In the genomic region with DNA sequence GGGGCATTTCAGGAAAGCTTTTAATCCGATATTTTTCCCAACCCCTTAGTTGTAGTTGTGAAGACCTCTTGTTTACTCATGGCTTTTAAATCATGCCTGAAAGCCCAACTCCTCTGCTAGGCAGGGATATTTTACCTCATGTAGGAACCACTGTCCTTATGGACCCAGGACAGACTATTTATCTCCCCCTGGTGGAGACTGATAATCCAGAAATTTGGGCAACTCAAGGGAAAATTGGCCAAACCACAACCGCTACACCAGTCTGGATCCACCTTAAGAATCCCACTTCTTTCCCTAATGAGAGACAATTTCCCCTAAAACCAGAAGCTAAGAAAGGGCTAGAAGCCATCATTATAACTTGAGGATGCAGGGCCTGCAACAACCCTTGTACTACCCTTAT, we compare ENCODE assay signal across 17 cellular contexts.
A peak's percentile ranks its signal among the peaks of the same experiment; 100 is the strongest.
DNase-seq lines count a peak whose midpoint lies in the region; ATAC-seq, FAIRE-seq and TF ChIP-seq lines count a peak whose summit lies in the region.
"Had no signal": no experiment of that assay in that cellular context is flagged by ENCODE, and none has a peak within 500 bp of the region (broad histone marks: within the 10 kb centered on the region; RNA-seq: fewer than 3 reads in every experiment).

No MANE protein-coding gene starts in this region.

- H3K79me1 ChIP-seq in H1 (ENCODE audit: low read depth, low read length) = no peaks in the 10 kb centered on the region

- H3K79me2 ChIP-seq in MM.1S (ENCODE audit: low read length) (no peaks in the 10 kb centered on the region), H1 (ENCODE audit: control insufficient read depth in 1 of 2, insufficient read depth in 2 of 2, low read length in 2 of 2) (no peaks in the 10 kb centered on the region)

- H3K18ac ChIP-seq in H1 (ENCODE audit: extremely low read depth, low read length) = no peak overlapping the region

- H4K8ac ChIP-seq in H1 (ENCODE audit: extremely low read depth, insufficient read depth, low read length) = no peak overlapping the region

- CTCF ChIA-PET in H1 (lab: Charles Lee; ENCODE audit: partially characterized antibody) = interaction anchor here (1.5 to 2.3 kb wide), 2 partner anchors 31 to 166 kb away, joined by 3 to 9 read pairs; no protein-coding TSS in a partner anchor

- no peak overlapping the region for H2BK20ac ChIP-seq in H1 (ENCODE audit: low read length)

- no peak overlapping the region for H2BK5ac ChIP-seq in H1 (ENCODE audit: low read depth, low read length)

- H3K4me1 ChIP-seq in MM.1S (ENCODE audit: low read length) (no peaks in the 10 kb centered on the region), H1 (replicated peaks in 1 of 4; ENCODE audit: control insufficient read depth in 3 of 4, insufficient read depth in 4 of 4, low read length in 3 of 4) (no peaks in the 10 kb centered on the region)

- no peak overlapping the region for H3K27ac ChIP-seq in C4-2B
- no peak overlapping the region for H3K27ac ChIP-seq in MM.1S (ENCODE audit: low read length)
- H3K27ac ChIP-seq in H1 (ENCODE audit: low read depth, low read length) = no peak overlapping the region

- H3K56ac ChIP-seq in H1 (replicated peaks; ENCODE audit: insufficient read length, low read depth, low read length) = no peak overlapping the region

- no peak overlapping the region for H3K14ac ChIP-seq in H1 (ENCODE audit: insufficient read length)

- H2BK12ac ChIP-seq in H1 (ENCODE audit: low read depth, low read length) = no peak overlapping the region

- no peak for ATAC-seq in HG03460 (IDR thresholded peaks at IDR 0.05; ENCODE audit: unreplicated experiment)
- ATAC-seq in HG02759 (IDR thresholded peaks at IDR 0.05; ENCODE audit: unreplicated experiment) = no peak
- ATAC-seq: activated CD4-positive, alpha-beta T cell treated with anti-CD3 and anti-CD28 coated beads for 36 hours; HepG2; left colon; stimulated activated memory B cell treated with anti-CD40 and anti-IgM and Interleukin-4, amounts not matched to agents 10 μg/mL and 1 μg/mL and 100 μg/mL, for 72 hours had no signal

- no peak for FAIRE-seq in H1 (lab: Jason Lieb, UNC)
- FAIRE-seq: endothelial cell of umbilical vein, HepG2 had no signal

- H3K4ac ChIP-seq in H1 (replicated peaks; ENCODE audit: insufficient read length, low read depth, low read length) = no peak overlapping the region

- H2BK15ac ChIP-seq in H1 (ENCODE audit: low read length) = no peak overlapping the region

- H3K23ac ChIP-seq in H1 (ENCODE audit: insufficient read length) = no peak overlapping the region

- TF ChIP-seq EP300 in H1 (IDR thresholded peaks at IDR 0.05; ENCODE audit: borderline replicate concordance in 1 of 2, low read depth in 2 of 2, low read length in 2 of 2) = no peak

- H2AK5ac ChIP-seq in H1 (ENCODE audit: low read depth, low read length) = no peak overlapping the region

- H3K9ac ChIP-seq in MM.1S (ENCODE audit: low read length) = no peak overlapping the region
- no peak overlapping the region for H3K9ac ChIP-seq in H1 (replicated peaks in 1 of 4; ENCODE audit: extremely low read depth in 1 of 4, low read depth in 3 of 4, low read length in 3 of 4)

- no peaks in the 10 kb centered on the region for H3K27me3 ChIP-seq in MM.1S (replicated peaks; ENCODE audit: insufficient read depth, low read length)
- no peaks in the 10 kb centered on the region for H3K27me3 ChIP-seq in H1 (replicated peaks in 1 of 4; ENCODE audit: control insufficient read depth in 3 of 4, extremely low read depth in 1 of 4, insufficient read depth in 3 of 4, low read length in 3 of 4)

- H4K20me1 ChIP-seq in MM.1S (ENCODE audit: insufficient read depth, low read length) (no peaks in the 10 kb centered on the region), H1 (replicated peaks in 1 of 2; ENCODE audit: control insufficient read depth in 1 of 2, insufficient read depth in 2 of 2, low read length in 2 of 2) (no peaks in the 10 kb centered on the region)

- no peaks in the 10 kb centered on the region for H3K9me2 ChIP-seq in MM.1S (replicated peaks; ENCODE audit: insufficient read depth, low read length)

- no peak overlapping the region for H2BK120ac ChIP-seq in H1 (replicated peaks; ENCODE audit: low read depth, low read length)

- no peaks in the 10 kb centered on the region for H3K36me3 ChIP-seq in MM.1S (replicated peaks; ENCODE audit: insufficient read depth, low read length)
- no peaks in the 10 kb centered on the region for H3K36me3 ChIP-seq in H1 (ENCODE audit: control insufficient read depth in 2 of 4, insufficient read depth in 4 of 4, low read length in 3 of 4)

- H3K9me3 ChIP-seq in MM.1S (replicated peaks; ENCODE audit: insufficient read depth, low read length) (no peaks in the 10 kb centered on the region), H1 (ENCODE audit: insufficient read depth in 2 of 2, low read depth in 1 of 2, low read length in 1 of 2) (peaks cover 0 to 4% of the 10 kb centered on the region in 2 experiments; a peak in 2 of 4 replicates)

- H4K5ac ChIP-seq in H1 (ENCODE audit: insufficient read length, low read depth, low read length) = no peak overlapping the region

- H3K23me2 ChIP-seq in H1 (ENCODE audit: low read depth, low read length) = no peaks in the 10 kb centered on the region

- H3K4me2 ChIP-seq in MM.1S (ENCODE audit: low read depth, low read length) = no peak overlapping the region
- no peak overlapping the region for H3K4me2 ChIP-seq in H1 (ENCODE audit: insufficient read depth in 1 of 2, low read depth in 2 of 2, low read length in 2 of 2)

- peak; percentile 30 for TF ChIP-seq CTCF in C4-2B (conservative IDR thresholded peaks at IDR 0.05)
- 0 out of 2 replicates have a peak, but pooled peaks have one; percentile 9 for TF ChIP-seq CTCF in MM.1S (IDR thresholded peaks at IDR 0.05; ENCODE audit: low read length)
- peak in 2 of 3 experiments; percentile 14 to 38; a peak in 2 of 4 replicates for TF ChIP-seq CTCF in H1 (IDR thresholded peaks at IDR 0.05; ENCODE audit: control extremely low read depth in 1 of 3, insufficient read depth in 1 of 3, low read depth in 1 of 3, low read length in 3 of 3)

- TF ChIP-seq RAD21 in H1 (IDR thresholded peaks at IDR 0.05 in 1 of 2, conservative IDR thresholded peaks at IDR 0.05 in 1 of 2; ENCODE audit: low read depth in 2 of 2, low read length in 2 of 2) = peak; percentile 37 to 38

- POLR2A ChIA-PET in H1 (lab: Charles Lee; ENCODE audit: partially characterized antibody) = no interaction called here

- no peak for DNase-seq in MM.1S
- DNase-seq in H1 (ENCODE audit: low read depth in 1 of 2, low spot score in 2 of 2) = no peak
- peak; percentile 16 for DNase-seq in iPS-NIHi7 (ENCODE audit: extremely low spot score)
- no peak for DNase-seq in SKM-1 (lab: John Stamatoyannopoulos, UW; ENCODE audit: unreplicated experiment)
- DNase-seq: activated CD4-positive, alpha-beta T cell treated with anti-CD3 and anti-CD28 coated beads for 36 hours; COR-L47; left colon; midbrain; NCI-H1436; NCI-H524; SW 1271 had no signal

- H3K4me3 ChIP-seq in MM.1S (ENCODE audit: low read length) = no peak overlapping the region
- H3K4me3 ChIP-seq in H1 (ENCODE audit: extremely low read depth in 1 of 4, insufficient read depth in 2 of 4, low read depth in 3 of 4, low read length in 4 of 4) = no peak overlapping the region

- no peaks in the 10 kb centered on the region for H3F3A ChIP-seq in MM.1S (ENCODE audit: insufficient read depth, low read length)

- no peak for TF ChIP-seq POLR2A in H1 (IDR thresholded peaks at IDR 0.05; ENCODE audit: control extremely low read depth in 1 of 2, low read depth in 2 of 2, low read length in 2 of 2)

- no peak overlapping the region for H4K91ac ChIP-seq in H1 (replicated peaks; ENCODE audit: insufficient read length, low read length)

- H2AFZ ChIP-seq in MM.1S (ENCODE audit: low read length) (no peak overlapping the region), H1 (ENCODE audit: low read length) (no peak overlapping the region)

- WGBS in H1 (ENCODE audit: extremely low coverage in 1 of 2, insufficient coverage in 1 of 2, insufficient read length in 1 of 2, insufficient replicate concordance in 2 of 2, low coverage in 1 of 2, low lambda C conversion rate in 2 of 2, missing lambda C conversion rate in 1 of 2), 2 experiments = 88% methylated on average over 2 of the region's 2 CpGs; no CpG with 5 or more reads in 1 of the 2 experiments

TF ChIP-seq in H1, 55 proteins besides CTCF, POLR2A, EP300 and RAD21:
- no peak for TF ChIP-seq SIN3A (conservative IDR thresholded peaks at IDR 0.05 in 1 of 2, IDR thresholded peaks at IDR 0.05 in 1 of 2; ENCODE audit: low read depth in 1 of 2, low read length in 2 of 2)
- TF ChIP-seq, protein P1, sequence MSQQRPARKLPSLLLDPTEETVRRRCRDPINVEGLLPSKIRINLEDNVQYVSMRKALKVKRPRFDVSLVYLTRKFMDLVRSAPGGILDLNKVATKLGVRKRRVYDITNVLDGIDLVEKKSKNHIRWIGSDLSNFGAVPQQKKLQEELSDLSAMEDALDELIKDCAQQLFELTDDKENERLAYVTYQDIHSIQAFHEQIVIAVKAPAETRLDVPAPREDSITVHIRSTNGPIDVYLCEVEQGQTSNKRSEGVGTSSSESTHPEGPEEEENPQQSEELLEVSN (IDR thresholded peaks at IDR 0.05) = no peak
- TF ChIP-seq SAP30 (IDR thresholded peaks at IDR 0.05; ENCODE audit: insufficient read depth, insufficient replicate concordance, low read length) = no peak
- TF ChIP-seq CHD2 (IDR thresholded peaks at IDR 0.05; ENCODE audit: low read length) = no peak
- TF ChIP-seq MAFK (IDR thresholded peaks at IDR 0.05; ENCODE audit: low read depth, low read length) = no peak
- no peak for TF ChIP-seq RBBP5 (IDR thresholded peaks at IDR 0.05; ENCODE audit: borderline replicate concordance, low read depth, low read length)
- no peak for TF ChIP-seq SUZ12 (IDR thresholded peaks at IDR 0.05; ENCODE audit: low read length)
- no peak for TF ChIP-seq YY1 (IDR thresholded peaks at IDR 0.05; ENCODE audit: low read depth, low read length)
- TF ChIP-seq FOSL1 (IDR thresholded peaks at IDR 0.05; ENCODE audit: insufficient read depth, low read depth, low read length) = no peak
